Comparison of ENCODE assay signal across 36 cellular contexts in genomic region chr11:5753943-5754342, GRCh38. TPM values are rescaled to one million over a fixed set of nuclear protein-coding genes. Genes with fewer than 3 reads are reported as not detected.
"Had no signal": no experiment of that assay in that cellular context is flagged by ENCODE, and none has a peak within 500 bp of the region (broad histone marks: within the 10 kb centered on the region; RNA-seq: fewer than 3 reads in every experiment).

TSS of gene OR52N4 (plus strand) at chr11:5754243. CDS start at chr11:5754741, 498 bp downstream.

- H3K9me3 ChIP-seq: adrenal gland, ascending aorta, body of pancreas, breast epithelium had no signal

- FAIRE-seq: astrocyte, bronchial epithelial cell had no signal

- H3K27ac ChIP-seq: adrenal gland, ascending aorta, body of pancreas, brain microvascular endothelial cell, breast epithelium, cardiac muscle cell had no signal

- DNase-seq: activated effector memory CD4-positive, alpha-beta T cell treated with anti-CD3 and anti-CD28 coated beads, Interleukin-2, amount 50 U/mL, for 16 hours; activated effector memory CD4-positive, alpha-beta T cell treated with Interleukin-2 at 50 U/mL for 16 hours; activated gamma-delta T cell; activated gamma-delta T cell treated with Interleukin-2 at 50 U/mL for 16 hours; activated naive CD4-positive, alpha-beta T cell; activated naive CD4-positive, alpha-beta T cell treated with anti-CD3 and anti-CD28 coated beads for 36 hours; activated naive CD4-positive, alpha-beta T cell treated with anti-CD3 and anti-CD28 coated beads, Interleukin-2, amount 10 ng/mL, durations not matched to agents 7 days and 5 days; activated naive CD4-positive, alpha-beta T cell treated with anti-CD3 and anti-CD28 coated beads, Interleukin-2, amount 50 U/mL, for 16 hours; activated naive CD4-positive, alpha-beta T cell treated with Interleukin-2 at 50 U/mL for 16 hours; activated naive CD8-positive, alpha-beta T cell treated with anti-CD3 and anti-CD28 coated beads for 36 hours; activated naive CD8-positive, alpha-beta T cell treated with anti-CD3 and anti-CD28 coated beads, Interleukin-2, amount 10 ng/mL, durations not matched to agents 7 days and 5 days; activated naive CD8-positive, alpha-beta T cell treated with anti-CD3 and anti-CD28 coated beads, Interleukin-2, amount 50 U/mL, for 24 hours; activated T-cell treated with anti-CD3 and anti-CD28 coated beads, Interleukin-2, amount 50 U/mL, for 1 hour; activated T-cell treated with anti-CD3 and anti-CD28 coated beads, Interleukin-2, amount 50 U/mL, for 24 hours; activated T-cell treated with anti-CD3 and anti-CD28 coated beads, Interleukin-2, amount 50 U/mL, for 4 hours; activated T-cell treated with anti-CD3 and anti-CD28 coated beads, Interleukin-2, amount 50 U/mL, for 48 hours; activated T-cell treated with anti-CD3 and anti-CD28 coated beads, Interleukin-2, amount 50 U/mL, for 72 hours; adrenal gland; amniotic stem cell; amygdala; anterior cingulate cortex; aorta; body of pancreas; brain microvascular endothelial cell; caudate nucleus; central memory CD4-positive, alpha-beta T cell; cerebellar nuclear complex had no signal

- H3K4me3 ChIP-seq: adrenal gland, ascending aorta, body of pancreas, breast epithelium, cardiac muscle cell had no signal

- H3K4me1 ChIP-seq: adrenal gland, ascending aorta, body of pancreas, breast epithelium had no signal

- H3K36me3 ChIP-seq: adrenal gland, ascending aorta, brain microvascular endothelial cell, breast epithelium, cardiac muscle cell had no signal

RNA-seq across cellular contexts. Expression of gene OR52N4, which starts in this region (rescaled TPM):
- total RNA-seq: activated T-cell treated with anti-CD3 and anti-CD28 coated beads, Interleukin-2, amount 50 U/mL, for 4 hours; activated T-helper 2 cell treated with anti-CD3 and anti-CD28 coated beads, Interferon-gamma antibody, Interleukin-2, Interleukin-4, amounts not matched to agents 10 μg/mL and 5 μg/mL and 100 μg/mL, durations not matched to agents 14 hours and 24 hours and 36 hours; adrenal gland; ascending aorta; astrocyte; body of pancreas; breast epithelium; bronchial epithelial cell; cardiac muscle cell; cardiac septum; cerebellum; chondrocyte had no signal
- polyA plus RNA-seq: cardiac muscle cell had no signal
